Comparison of ENCODE assay signal across 8 cellular contexts in genomic region chr16:85137323-85138072, GRCh38. TPM values are rescaled to one million over a fixed set of nuclear protein-coding genes. Genes with fewer than 3 reads are reported as not detected.
DNase-seq lines count a peak whose midpoint lies in the region; ATAC-seq and TF ChIP-seq lines count a peak whose summit lies in the region.

No MANE protein-coding gene starts in this region.

- TF ChIP-seq POLR2A in thyroid gland (IDR thresholded peaks at IDR 0.05), result peak in 1 of 2 donors; percentile 20

- no peaks in the 10 kb centered on the region for H3K9me3 ChIP-seq in thyroid gland

- peaks cover 13 to 43% of the 10 kb centered on the region in 2 donors for H3K4me1 ChIP-seq in thyroid gland

- no peak for ATAC-seq in GM21576 (IDR thresholded peaks at IDR 0.05; ENCODE audit: unreplicated experiment)
- no peak for ATAC-seq in HG02870 (IDR thresholded peaks at IDR 0.05; ENCODE audit: unreplicated experiment)
- ATAC-seq in GM18907 (IDR thresholded peaks at IDR 0.05; ENCODE audit: unreplicated experiment), result no peak

- peak overlapping the region in 1 of 3 donors; percentile 28 for H3K4me3 ChIP-seq in thyroid gland (replicated peaks in 1 of 3)

- no peaks in the 10 kb centered on the region for H3K36me3 ChIP-seq in thyroid gland

- intact Hi-C loops in thyroid gland (cut with DNase I), result no loop called here

- no peaks in the 10 kb centered on the region for H3K27me3 ChIP-seq in thyroid gland

- H3K27ac ChIP-seq in cingulate gyrus (ENCODE audit: low read depth, low read length), result peak overlapping the region; percentile 65
- H3K27ac ChIP-seq in thyroid gland, result peak overlapping the region; percentile 9 to 79 (median 70)

- 5% methylated on average over 5 to 6 of the region's 29 CpGs for WGBS in thyroid gland, 2 donors

- DNase-seq in LHCN-M2 (ENCODE audit: low read depth) (peak; percentile 82), lung microvascular endothelial cell (ENCODE audit: low read depth in 2 of 2) (peak; percentile 70 to 88), thyroid gland (peak; percentile 95 to 96), NCI-H1694 treated with DMSO at 0.1 percent for 48 hours (lab: John Stamatoyannopoulos, UW) (no peak)

- no peak for TF ChIP-seq CTCF in thyroid gland (IDR thresholded peaks at IDR 0.05)

RNA-seq across cellular contexts. Expression of gene CIBAR2, which starts 25.2 kb away (rescaled TPM):
- not detected in 2 replicates for total RNA-seq in LHCN-M2 (2014; rRNA removed)
- not detected for polyA plus RNA-seq in LHCN-M2 (2012)
- not detected in 2 replicates for total RNA-seq in lung microvascular endothelial cell
- total RNA-seq in thyroid gland, result not detected
